Comparison of ENCODE assay signal across 1 cellular context in the genomic region with DNA sequence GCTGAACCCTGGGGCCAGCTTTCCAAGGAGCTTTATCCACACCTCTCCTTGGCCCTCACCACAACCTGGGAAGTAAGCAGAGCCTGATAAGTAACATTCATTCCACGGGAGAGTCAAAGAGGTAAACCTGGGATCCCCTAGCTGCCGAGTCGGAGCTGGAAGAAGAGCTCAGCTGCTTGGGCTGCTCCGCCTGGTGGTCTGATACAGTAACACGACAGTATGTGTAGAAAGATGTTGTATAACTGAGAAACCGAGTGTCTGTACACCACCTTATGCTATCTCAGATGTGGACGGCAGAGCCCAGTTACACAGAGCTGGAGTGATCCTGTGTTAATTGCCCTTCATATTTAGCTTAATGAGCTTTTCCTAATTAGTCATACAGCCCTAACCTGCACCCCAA.
TF ChIP-seq lines count a peak whose summit lies in the region.

No MANE protein-coding gene starts in this region.

TF ChIP-seq in HepG2, 621 proteins besides CTCF, POLR2A, EP300 and RAD21 (continued from another document):
- TF ChIP-seq STAG1 (CRISPR knock-in tag; IDR thresholded peaks at IDR 0.05) (peak; percentile 26; the same call in 1 of the 2 replicates), ZFP62 (CRISPR knock-in tag; IDR thresholded peaks at IDR 0.05) (no peak), FOXA1 (IDR thresholded peaks at IDR 0.05) (no peak), FOXA1 (CRISPR knock-in tag; IDR thresholded peaks at IDR 0.05) (no peak), SP2 (CRISPR knock-in tag; IDR thresholded peaks at IDR 0.05) (no peak), DNMT1 (CRISPR knock-in tag; IDR thresholded peaks at IDR 0.05) (no peak), ZNF10 (CRISPR knock-in tag; IDR thresholded peaks at IDR 0.05; ENCODE audit: borderline replicate concordance, low read depth) (no peak), PHF5A (CRISPR knock-in tag; IDR thresholded peaks at IDR 0.05; ENCODE audit: low read depth, unreplicated experiment) (no peak), ZNF619 (CRISPR knock-in tag; IDR thresholded peaks at IDR 0.05) (no peak), SNAPC2 (CRISPR knock-in tag; IDR thresholded peaks at IDR 0.05) (no peak)
- TF ChIP-seq, protein P1, sequence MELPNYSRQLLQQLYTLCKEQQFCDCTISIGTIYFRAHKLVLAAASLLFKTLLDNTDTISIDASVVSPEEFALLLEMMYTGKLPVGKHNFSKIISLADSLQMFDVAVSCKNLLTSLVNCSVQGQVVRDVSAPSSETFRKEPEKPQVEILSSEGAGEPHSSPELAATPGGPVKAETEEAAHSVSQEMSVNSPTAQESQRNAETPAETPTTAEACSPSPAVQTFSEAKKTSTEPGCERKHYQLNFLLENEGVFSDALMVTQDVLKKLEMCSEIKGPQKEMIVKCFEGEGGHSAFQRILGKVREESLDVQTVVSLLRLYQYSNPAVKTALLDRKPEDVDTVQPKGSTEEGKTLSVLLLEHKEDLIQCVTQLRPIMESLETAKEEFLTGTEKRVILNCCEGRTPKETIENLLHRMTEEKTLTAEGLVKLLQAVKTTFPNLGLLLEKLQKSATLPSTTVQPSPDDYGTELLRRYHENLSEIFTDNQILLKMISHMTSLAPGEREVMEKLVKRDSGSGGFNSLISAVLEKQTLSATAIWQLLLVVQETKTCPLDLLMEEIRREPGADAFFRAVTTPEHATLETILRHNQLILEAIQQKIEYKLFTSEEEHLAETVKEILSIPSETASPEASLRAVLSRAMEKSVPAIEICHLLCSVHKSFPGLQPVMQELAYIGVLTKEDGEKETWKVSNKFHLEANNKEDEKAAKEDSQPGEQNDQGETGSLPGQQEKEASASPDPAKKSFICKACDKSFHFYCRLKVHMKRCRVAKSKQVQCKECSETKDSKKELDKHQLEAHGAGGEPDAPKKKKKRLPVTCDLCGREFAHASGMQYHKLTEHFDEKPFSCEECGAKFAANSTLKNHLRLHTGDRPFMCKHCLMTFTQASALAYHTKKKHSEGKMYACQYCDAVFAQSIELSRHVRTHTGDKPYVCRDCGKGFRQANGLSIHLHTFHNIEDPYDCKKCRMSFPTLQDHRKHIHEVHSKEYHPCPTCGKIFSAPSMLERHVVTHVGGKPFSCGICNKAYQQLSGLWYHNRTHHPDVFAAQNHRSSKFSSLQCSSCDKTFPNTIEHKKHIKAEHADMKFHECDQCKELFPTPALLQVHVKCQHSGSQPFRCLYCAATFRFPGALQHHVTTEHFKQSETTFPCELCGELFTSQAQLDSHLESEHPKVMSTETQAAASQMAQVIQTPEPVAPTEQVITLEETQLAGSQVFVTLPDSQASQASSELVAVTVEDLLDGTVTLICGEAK (IDR thresholded peaks at IDR 0.05) = no peak
- TF ChIP-seq, protein P1 (CRISPR knock-in tag; IDR thresholded peaks at IDR 0.05) = no peak
- TF ChIP-seq, protein P2, sequence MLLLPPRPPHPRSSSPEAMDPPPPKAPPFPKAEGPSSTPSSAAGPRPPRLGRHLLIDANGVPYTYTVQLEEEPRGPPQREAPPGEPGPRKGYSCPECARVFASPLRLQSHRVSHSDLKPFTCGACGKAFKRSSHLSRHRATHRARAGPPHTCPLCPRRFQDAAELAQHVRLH (CRISPR knock-in tag; IDR thresholded peaks at IDR 0.05; ENCODE audit: borderline replicate concordance, low read depth) = no peak
